Comparison of ENCODE assay signal across 15 cellular contexts in the genomic region with DNA sequence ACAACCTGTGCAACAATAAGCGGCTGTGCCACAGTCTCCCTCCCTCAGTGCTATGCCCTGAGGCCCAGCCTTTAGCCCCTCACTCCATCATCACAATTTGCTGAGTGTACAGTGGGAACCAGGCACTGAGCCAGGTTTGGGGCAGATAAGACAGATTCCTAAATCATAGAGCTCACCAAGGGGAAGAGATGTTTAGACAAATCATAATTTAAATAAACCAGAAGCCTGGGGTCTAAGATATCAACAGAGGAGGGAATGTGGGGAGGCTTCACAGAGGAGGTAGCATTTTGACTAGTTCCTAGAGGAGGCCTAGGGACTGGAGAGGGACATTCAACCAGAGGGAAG.
"Had no signal": no experiment of that assay in that cellular context is flagged by ENCODE, and none has a peak within 500 bp of the region (broad histone marks: within the 10 kb centered on the region; RNA-seq: fewer than 3 reads in every experiment).

No MANE protein-coding gene starts in this region.

- H3K27me3 ChIP-seq: cardiac muscle cell, foreskin keratinocyte, SJSA1 had no signal

- H3K27me3 Mint-ChIP-seq: stimulated activated naive B cell treated with anti-CD40 and anti-IgM and Interleukin-4, amounts not matched to agents 10 μg/mL and 1 μg/mL and 100 μg/mL, for 72 hours had no signal

- ATAC-seq: esophagus mucosa; foreskin keratinocyte; stimulated activated naive B cell treated with anti-CD40 and anti-IgM and Interleukin-4, amounts not matched to agents 10 μg/mL and 1 μg/mL and 100 μg/mL, for 72 hours had no signal

- H3K4me3 Mint-ChIP-seq: activated T-helper 1 cell treated with anti-CD3 and anti-CD28 coated beads, Interleukin-12 subunit alpha, Interleukin-12 subunit beta, Interleukin-2, Interleukin-4 antibody, amounts not matched to agents 30 ng/mL and 10 ng/mL and 1 ng/mL, durations not matched to agents 14 hours and 24 hours and 36 hours; stimulated activated naive B cell treated with anti-CD40 and anti-IgM and Interleukin-4, amounts not matched to agents 10 μg/mL and 1 μg/mL and 100 μg/mL, for 72 hours; T-helper 2 cell treated with Interferon-gamma antibody and Interleukin-4, amounts not matched to agents 5 μg/mL and 100 μg/mL, for 36 hours had no signal

- H3K27ac ChIP-seq: cardiac muscle cell, foreskin keratinocyte, SJSA1 had no signal

- H3K4me3 ChIP-seq: cardiac muscle cell, lung, SJSA1 had no signal

- DNase-seq: activated CD4-positive, alpha-beta T cell treated with anti-CD3 and anti-CD28 coated beads, Interleukin-2, amount 50 U/mL, for 1 hour; activated naive CD4-positive, alpha-beta T cell treated with Interleukin-2 at 50 U/mL for 16 hours; foreskin keratinocyte; kidney glomerular epithelial cell; midbrain; stimulated activated CD4-positive, alpha-beta T cell treated with anti-CD3 and anti-CD28 coated beads, Interleukin-12 subunit alpha, Interleukin-12 subunit beta, amount 100 ng/mL, for 4 hours; stimulated activated CD4-positive, alpha-beta T cell treated with anti-CD3 and anti-CD28 coated beads, Interleukin-2, amount 100 ng/mL, for 24 hours; stimulated activated naive B cell treated with anti-CD40 and anti-IgM and Interleukin-4, amounts not matched to agents 10 μg/mL and 1 μg/mL and 100 μg/mL, for 72 hours; substantia nigra had no signal

- H3K4me1 Mint-ChIP-seq: stimulated activated naive B cell treated with anti-CD40 and anti-IgM and Interleukin-4, amounts not matched to agents 10 μg/mL and 1 μg/mL and 100 μg/mL, for 72 hours had no signal

- H3K36me3 ChIP-seq: cardiac muscle cell had no signal

- H3K4me1 ChIP-seq: SJSA1 had no signal

- H3K9me3 Mint-ChIP-seq: activated T-helper 1 cell treated with anti-CD3 and anti-CD28 coated beads, Interleukin-12 subunit alpha, Interleukin-12 subunit beta, Interleukin-2, Interleukin-4 antibody, amounts not matched to agents 30 ng/mL and 10 ng/mL and 1 ng/mL, durations not matched to agents 14 hours and 24 hours and 36 hours; stimulated activated naive B cell treated with anti-CD40 and anti-IgM and Interleukin-4, amounts not matched to agents 10 μg/mL and 1 μg/mL and 100 μg/mL, for 72 hours; T-helper 2 cell treated with Interferon-gamma antibody and Interleukin-4, amounts not matched to agents 5 μg/mL and 100 μg/mL, for 36 hours had no signal

- H3K9me3 ChIP-seq: SJSA1 had no signal

- H3K27ac Mint-ChIP-seq: activated T-helper 1 cell treated with anti-CD3 and anti-CD28 coated beads, Interleukin-12 subunit alpha, Interleukin-12 subunit beta, Interleukin-2, Interleukin-4 antibody, amounts not matched to agents 30 ng/mL and 10 ng/mL and 1 ng/mL, durations not matched to agents 14 hours and 24 hours and 36 hours; stimulated activated naive B cell treated with anti-CD40 and anti-IgM and Interleukin-4, amounts not matched to agents 10 μg/mL and 1 μg/mL and 100 μg/mL, for 72 hours; T-helper 2 cell treated with Interferon-gamma antibody and Interleukin-4, amounts not matched to agents 5 μg/mL and 100 μg/mL, for 36 hours had no signal
